Comparison of ENCODE assay signal across 2 cellular contexts in the genomic region with DNA sequence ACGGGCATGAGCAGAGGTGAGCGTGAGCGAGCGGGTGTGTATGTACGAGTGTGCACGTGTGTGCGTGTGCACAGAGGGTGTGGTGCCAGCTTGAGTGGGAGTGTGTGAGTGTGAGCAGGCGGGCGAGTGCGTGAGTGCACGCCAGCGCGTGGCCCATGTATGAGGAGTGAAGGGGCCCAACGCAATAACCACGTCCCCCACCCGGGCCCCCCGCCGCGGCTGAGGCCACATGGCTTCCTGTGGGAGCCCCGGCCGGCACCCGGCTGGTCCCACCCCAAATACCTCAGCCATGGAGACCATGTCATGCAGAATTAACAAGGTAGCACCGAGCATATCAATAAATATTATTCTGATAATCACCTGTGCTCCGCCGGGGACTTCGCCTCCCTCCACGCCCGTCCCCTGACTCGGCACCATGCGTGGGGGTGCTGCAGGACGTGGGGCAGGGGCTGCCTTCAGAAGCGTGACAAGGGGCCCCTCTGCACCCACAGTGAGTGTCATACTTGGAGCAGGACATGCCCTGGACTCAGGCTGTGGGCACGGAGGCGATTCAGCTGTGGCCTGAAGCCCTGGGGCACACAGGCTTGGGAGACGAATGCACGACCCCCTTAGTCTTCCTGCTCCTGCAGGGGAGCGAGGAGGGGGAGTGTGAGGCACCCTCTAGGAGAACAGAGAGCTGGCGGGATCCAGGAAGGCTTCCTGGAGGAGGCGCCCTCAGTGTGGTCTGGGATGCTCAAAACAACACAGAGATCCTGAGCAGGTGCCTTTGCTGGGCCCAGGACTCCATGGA.
TF ChIP-seq lines count a peak whose summit lies in the region.

No MANE protein-coding gene starts in this region.

TF ChIP-seq in WTC11, 78 proteins besides CTCF, POLR2A, EP300 and RAD21 (continued from another document):
- TF ChIP-seq, protein P1, sequence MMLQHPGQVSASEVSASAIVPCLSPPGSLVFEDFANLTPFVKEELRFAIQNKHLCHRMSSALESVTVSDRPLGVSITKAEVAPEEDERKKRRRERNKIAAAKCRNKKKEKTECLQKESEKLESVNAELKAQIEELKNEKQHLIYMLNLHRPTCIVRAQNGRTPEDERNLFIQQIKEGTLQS (CRISPR knock-in tag; conservative IDR thresholded peaks at IDR 0.05), result no peak
- TF ChIP-seq, protein P2, sequence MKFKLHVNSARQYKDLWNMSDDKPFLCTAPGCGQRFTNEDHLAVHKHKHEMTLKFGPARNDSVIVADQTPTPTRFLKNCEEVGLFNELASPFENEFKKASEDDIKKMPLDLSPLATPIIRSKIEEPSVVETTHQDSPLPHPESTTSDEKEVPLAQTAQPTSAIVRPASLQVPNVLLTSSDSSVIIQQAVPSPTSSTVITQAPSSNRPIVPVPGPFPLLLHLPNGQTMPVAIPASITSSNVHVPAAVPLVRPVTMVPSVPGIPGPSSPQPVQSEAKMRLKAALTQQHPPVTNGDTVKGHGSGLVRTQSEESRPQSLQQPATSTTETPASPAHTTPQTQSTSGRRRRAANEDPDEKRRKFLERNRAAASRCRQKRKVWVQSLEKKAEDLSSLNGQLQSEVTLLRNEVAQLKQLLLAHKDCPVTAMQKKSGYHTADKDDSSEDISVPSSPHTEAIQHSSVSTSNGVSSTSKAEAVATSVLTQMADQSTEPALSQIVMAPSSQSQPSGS (CRISPR knock-in tag; IDR thresholded peaks at IDR 0.05; ENCODE audit: borderline replicate concordance, low read depth), result no peak
- TF ChIP-seq SMAD3 (CRISPR knock-in tag; IDR thresholded peaks at IDR 0.05; ENCODE audit: borderline replicate concordance) (no peak), NFYB (CRISPR knock-in tag; conservative IDR thresholded peaks at IDR 0.05; ENCODE audit: low read depth) (no peak), ZBTB21 (CRISPR knock-in tag; IDR thresholded peaks at IDR 0.05; ENCODE audit: borderline replicate concordance) (no peak), SMAD4 (CRISPR knock-in tag; IDR thresholded peaks at IDR 0.05) (no peak), NFE2L1 (CRISPR knock-in tag; IDR thresholded peaks at IDR 0.05) (no peak), ELF4 (CRISPR knock-in tag; IDR thresholded peaks at IDR 0.05; ENCODE audit: low read depth) (no peak)
- TF ChIP-seq, protein P3, sequence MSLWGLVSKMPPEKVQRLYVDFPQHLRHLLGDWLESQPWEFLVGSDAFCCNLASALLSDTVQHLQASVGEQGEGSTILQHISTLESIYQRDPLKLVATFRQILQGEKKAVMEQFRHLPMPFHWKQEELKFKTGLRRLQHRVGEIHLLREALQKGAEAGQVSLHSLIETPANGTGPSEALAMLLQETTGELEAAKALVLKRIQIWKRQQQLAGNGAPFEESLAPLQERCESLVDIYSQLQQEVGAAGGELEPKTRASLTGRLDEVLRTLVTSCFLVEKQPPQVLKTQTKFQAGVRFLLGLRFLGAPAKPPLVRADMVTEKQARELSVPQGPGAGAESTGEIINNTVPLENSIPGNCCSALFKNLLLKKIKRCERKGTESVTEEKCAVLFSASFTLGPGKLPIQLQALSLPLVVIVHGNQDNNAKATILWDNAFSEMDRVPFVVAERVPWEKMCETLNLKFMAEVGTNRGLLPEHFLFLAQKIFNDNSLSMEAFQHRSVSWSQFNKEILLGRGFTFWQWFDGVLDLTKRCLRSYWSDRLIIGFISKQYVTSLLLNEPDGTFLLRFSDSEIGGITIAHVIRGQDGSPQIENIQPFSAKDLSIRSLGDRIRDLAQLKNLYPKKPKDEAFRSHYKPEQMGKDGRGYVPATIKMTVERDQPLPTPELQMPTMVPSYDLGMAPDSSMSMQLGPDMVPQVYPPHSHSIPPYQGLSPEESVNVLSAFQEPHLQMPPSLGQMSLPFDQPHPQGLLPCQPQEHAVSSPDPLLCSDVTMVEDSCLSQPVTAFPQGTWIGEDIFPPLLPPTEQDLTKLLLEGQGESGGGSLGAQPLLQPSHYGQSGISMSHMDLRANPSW (CRISPR knock-in tag; conservative IDR thresholded peaks at IDR 0.05; ENCODE audit: low read depth), result no peak

TF ChIP-seq in SK-N-SH, 30 proteins besides CTCF, POLR2A, EP300 and RAD21:
- TF ChIP-seq RCOR1 (IDR thresholded peaks at IDR 0.05; ENCODE audit: low read length) (no peak), FOXM1 (IDR thresholded peaks at IDR 0.05; ENCODE audit: low read depth) (no peak), SMC3 (IDR thresholded peaks at IDR 0.05; ENCODE audit: low read depth, low read length) (no peak), NFIC (IDR thresholded peaks at IDR 0.05; ENCODE audit: borderline replicate concordance) (no peak)
- TF ChIP-seq, protein P4, sequence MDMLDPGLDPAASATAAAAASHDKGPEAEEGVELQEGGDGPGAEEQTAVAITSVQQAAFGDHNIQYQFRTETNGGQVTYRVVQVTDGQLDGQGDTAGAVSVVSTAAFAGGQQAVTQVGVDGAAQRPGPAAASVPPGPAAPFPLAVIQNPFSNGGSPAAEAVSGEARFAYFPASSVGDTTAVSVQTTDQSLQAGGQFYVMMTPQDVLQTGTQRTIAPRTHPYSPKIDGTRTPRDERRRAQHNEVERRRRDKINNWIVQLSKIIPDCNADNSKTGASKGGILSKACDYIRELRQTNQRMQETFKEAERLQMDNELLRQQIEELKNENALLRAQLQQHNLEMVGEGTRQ (IDR thresholded peaks at IDR 0.05; ENCODE audit: borderline replicate concordance, low read depth, low read length), result no peak
